ENCODE assay signal across 14 cellular contexts in genomic region chr2:149860276-149860921, GRCh38.
A peak's percentile ranks its signal among the peaks of the same experiment; 100 is the strongest.
DNase-seq lines count a peak whose midpoint lies in the region; FAIRE-seq and TF ChIP-seq lines count a peak whose summit lies in the region.
"Had no signal": no experiment of that assay in that cellular context is flagged by ENCODE, and none has a peak within 500 bp of the region (broad histone marks: within the 10 kb centered on the region; RNA-seq: fewer than 3 reads in every experiment).

No MANE protein-coding gene starts in this region.

- DNase-seq in Daoy (ENCODE audit: low read depth) (peak; percentile 83), SJCRH30 (peak; percentile 14 to 32), globus pallidus (ENCODE audit: low spot score) (peak; percentile 29), renal cortical epithelial cell (ENCODE audit: low read depth) (peak; percentile 39), GM12892 (ENCODE audit: insufficient read length) (no peak), NOMO-1 (lab: John Stamatoyannopoulos, UW; ENCODE audit: unreplicated experiment in 2 of 2) (no peak), CD1c-positive myeloid dendritic cell (ENCODE audit: extremely low spot score) (no peak), NCI-H2196 treated with DMSO at 0.1 percent for 48 hours (lab: John Stamatoyannopoulos, UW; ENCODE audit: unreplicated experiment) (no peak)
- DNase-seq: activated CD4-positive, alpha-beta T cell treated with anti-CD3 and anti-CD28 coated beads, Interleukin-2, amount 10 ng/mL, durations not matched to agents 7 days and 5 days; GDM1 had no signal

- no peak for TF ChIP-seq POLR2A in GM12892 (IDR thresholded peaks at IDR 0.05; ENCODE audit: low read depth, low read length)

- H3K27ac ChIP-seq in SJCRH30 = no peak overlapping the region
- H3K27ac ChIP-seq: RWPE1 had no signal

- no peaks in the 10 kb centered on the region for H3K9me3 ChIP-seq in SJCRH30 (replicated peaks)
- H3K9me3 ChIP-seq: gastrocnemius medialis, vagina had no signal

- H3K4me3 ChIP-seq in SJCRH30 = no peak overlapping the region
- H3K4me3 ChIP-seq: gastrocnemius medialis, vagina had no signal

- H3K27me3 ChIP-seq in SJCRH30 = no peaks in the 10 kb centered on the region
- H3K27me3 ChIP-seq: gastrocnemius medialis, vagina had no signal

- no peak for FAIRE-seq in GM12892 (lab: Jason Lieb, UNC)
- FAIRE-seq: GM19239 had no signal

- H3K4me1 ChIP-seq in SJCRH30 = no peaks in the 10 kb centered on the region

- no peaks in the 10 kb centered on the region for H3K36me3 ChIP-seq in SJCRH30
- H3K36me3 ChIP-seq: gastrocnemius medialis, vagina had no signal

Comparison
In these comparisons a context has a peak if more than half of its experiments do, and no peak if none do; other contexts are left out.
1. DNase-seq: peak in Daoy (single experiment), SJCRH30 (2 of 2), globus pallidus (single experiment) and renal cortical epithelial cell (single experiment); none in GM12892 (single experiment), NOMO-1 (0 of 2), CD1c-positive myeloid dendritic cell (single experiment) and NCI-H2196 treated with DMSO at 0.1 percent for 48 hours (single experiment).